In genomic region chr5:1155191-1156032, GRCh38 we compare ENCODE assay signal across 2 cellular contexts.
TF ChIP-seq lines count a peak whose summit lies in the region.

No MANE protein-coding gene starts in this region.

TF ChIP-seq in SK-N-SH, 30 proteins besides CTCF, POLR2A, EP300 and RAD21 (continued from another document):
- TF ChIP-seq, protein P1, sequence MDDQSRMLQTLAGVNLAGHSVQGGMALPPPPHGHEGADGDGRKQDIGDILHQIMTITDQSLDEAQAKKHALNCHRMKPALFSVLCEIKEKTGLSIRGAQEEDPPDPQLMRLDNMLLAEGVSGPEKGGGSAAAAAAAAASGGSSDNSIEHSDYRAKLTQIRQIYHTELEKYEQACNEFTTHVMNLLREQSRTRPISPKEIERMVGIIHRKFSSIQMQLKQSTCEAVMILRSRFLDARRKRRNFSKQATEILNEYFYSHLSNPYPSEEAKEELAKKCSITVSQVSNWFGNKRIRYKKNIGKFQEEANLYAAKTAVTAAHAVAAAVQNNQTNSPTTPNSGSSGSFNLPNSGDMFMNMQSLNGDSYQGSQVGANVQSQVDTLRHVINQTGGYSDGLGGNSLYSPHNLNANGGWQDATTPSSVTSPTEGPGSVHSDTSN (IDR thresholded peaks at IDR 0.05), result no peak
- TF ChIP-seq CHD2 (IDR thresholded peaks at IDR 0.05; ENCODE audit: low read length, partially characterized antibody), result no peak
- TF ChIP-seq RCOR1 (IDR thresholded peaks at IDR 0.05; ENCODE audit: low read length), result no peak
- no peak for TF ChIP-seq ELF1 (IDR thresholded peaks at IDR 0.05)
TF ChIP-seq in SK-N-SH: peak in this region for 0.

TF ChIP-seq in SK-N-SH treated with all-trans-retinoic acid at 6 μM for 48 hours, 23 proteins besides CTCF, POLR2A, EP300 and RAD21 (continued from another document):
- TF ChIP-seq, protein P2, sequence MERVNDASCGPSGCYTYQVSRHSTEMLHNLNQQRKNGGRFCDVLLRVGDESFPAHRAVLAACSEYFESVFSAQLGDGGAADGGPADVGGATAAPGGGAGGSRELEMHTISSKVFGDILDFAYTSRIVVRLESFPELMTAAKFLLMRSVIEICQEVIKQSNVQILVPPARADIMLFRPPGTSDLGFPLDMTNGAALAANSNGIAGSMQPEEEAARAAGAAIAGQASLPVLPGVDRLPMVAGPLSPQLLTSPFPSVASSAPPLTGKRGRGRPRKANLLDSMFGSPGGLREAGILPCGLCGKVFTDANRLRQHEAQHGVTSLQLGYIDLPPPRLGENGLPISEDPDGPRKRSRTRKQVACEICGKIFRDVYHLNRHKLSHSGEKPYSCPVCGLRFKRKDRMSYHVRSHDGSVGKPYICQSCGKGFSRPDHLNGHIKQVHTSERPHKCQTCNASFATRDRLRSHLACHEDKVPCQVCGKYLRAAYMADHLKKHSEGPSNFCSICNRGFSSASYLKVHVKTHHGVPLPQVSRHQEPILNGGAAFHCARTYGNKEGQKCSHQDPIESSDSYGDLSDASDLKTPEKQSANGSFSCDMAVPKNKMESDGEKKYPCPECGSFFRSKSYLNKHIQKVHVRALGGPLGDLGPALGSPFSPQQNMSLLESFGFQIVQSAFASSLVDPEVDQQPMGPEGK (CRISPR knock-in tag; IDR thresholded peaks at IDR 0.05; ENCODE audit: borderline replicate concordance), result no peak
- TF ChIP-seq CSRNP3 (CRISPR knock-in tag; IDR thresholded peaks at IDR 0.05) (no peak), BACH2 (CRISPR knock-in tag; IDR thresholded peaks at IDR 0.05; ENCODE audit: borderline replicate concordance) (no peak), ZNF70 (CRISPR knock-in tag; IDR thresholded peaks at IDR 0.05) (no peak), PPARA (CRISPR knock-in tag; IDR thresholded peaks at IDR 0.05; ENCODE audit: borderline replicate concordance) (no peak), TCF4 (CRISPR knock-in tag; IDR thresholded peaks at IDR 0.05; ENCODE audit: borderline replicate concordance) (no peak), GLIS3 (CRISPR knock-in tag; IDR thresholded peaks at IDR 0.05) (no peak), ZNF565 (CRISPR knock-in tag; conservative IDR thresholded peaks at IDR 0.05; ENCODE audit: low read depth) (no peak), ZFP3 (CRISPR knock-in tag; IDR thresholded peaks at IDR 0.05) (no peak), ZC3H10 (CRISPR knock-in tag; IDR thresholded peaks at IDR 0.05) (no peak)
- TF ChIP-seq, protein P3, sequence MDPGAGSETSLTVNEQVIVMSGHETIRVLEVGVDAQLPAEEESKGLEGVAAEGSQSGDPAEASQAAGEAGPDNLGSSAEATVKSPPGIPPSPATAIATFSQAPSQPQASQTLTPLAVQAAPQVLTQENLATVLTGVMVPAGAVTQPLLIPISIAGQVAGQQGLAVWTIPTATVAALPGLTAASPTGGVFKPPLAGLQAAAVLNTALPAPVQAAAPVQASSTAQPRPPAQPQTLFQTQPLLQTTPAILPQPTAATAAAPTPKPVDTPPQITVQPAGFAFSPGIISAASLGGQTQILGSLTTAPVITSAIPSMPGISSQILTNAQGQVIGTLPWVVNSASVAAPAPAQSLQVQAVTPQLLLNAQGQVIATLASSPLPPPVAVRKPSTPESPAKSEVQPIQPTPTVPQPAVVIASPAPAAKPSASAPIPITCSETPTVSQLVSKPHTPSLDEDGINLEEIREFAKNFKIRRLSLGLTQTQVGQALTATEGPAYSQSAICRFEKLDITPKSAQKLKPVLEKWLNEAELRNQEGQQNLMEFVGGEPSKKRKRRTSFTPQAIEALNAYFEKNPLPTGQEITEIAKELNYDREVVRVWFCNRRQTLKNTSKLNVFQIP (CRISPR knock-in tag; IDR thresholded peaks at IDR 0.05; ENCODE audit: borderline replicate concordance, low read depth), result no peak
- TF ChIP-seq, protein P4, sequence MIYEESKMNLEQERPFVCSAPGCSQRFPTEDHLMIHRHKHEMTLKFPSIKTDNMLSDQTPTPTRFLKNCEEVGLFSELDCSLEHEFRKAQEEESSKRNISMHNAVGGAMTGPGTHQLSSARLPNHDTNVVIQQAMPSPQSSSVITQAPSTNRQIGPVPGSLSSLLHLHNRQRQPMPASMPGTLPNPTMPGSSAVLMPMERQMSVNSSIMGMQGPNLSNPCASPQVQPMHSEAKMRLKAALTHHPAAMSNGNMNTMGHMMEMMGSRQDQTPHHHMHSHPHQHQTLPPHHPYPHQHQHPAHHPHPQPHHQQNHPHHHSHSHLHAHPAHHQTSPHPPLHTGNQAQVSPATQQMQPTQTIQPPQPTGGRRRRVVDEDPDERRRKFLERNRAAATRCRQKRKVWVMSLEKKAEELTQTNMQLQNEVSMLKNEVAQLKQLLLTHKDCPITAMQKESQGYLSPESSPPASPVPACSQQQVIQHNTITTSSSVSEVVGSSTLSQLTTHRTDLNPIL (CRISPR knock-in tag; IDR thresholded peaks at IDR 0.05; ENCODE audit: low read depth), result no peak
- TF ChIP-seq, protein P5, sequence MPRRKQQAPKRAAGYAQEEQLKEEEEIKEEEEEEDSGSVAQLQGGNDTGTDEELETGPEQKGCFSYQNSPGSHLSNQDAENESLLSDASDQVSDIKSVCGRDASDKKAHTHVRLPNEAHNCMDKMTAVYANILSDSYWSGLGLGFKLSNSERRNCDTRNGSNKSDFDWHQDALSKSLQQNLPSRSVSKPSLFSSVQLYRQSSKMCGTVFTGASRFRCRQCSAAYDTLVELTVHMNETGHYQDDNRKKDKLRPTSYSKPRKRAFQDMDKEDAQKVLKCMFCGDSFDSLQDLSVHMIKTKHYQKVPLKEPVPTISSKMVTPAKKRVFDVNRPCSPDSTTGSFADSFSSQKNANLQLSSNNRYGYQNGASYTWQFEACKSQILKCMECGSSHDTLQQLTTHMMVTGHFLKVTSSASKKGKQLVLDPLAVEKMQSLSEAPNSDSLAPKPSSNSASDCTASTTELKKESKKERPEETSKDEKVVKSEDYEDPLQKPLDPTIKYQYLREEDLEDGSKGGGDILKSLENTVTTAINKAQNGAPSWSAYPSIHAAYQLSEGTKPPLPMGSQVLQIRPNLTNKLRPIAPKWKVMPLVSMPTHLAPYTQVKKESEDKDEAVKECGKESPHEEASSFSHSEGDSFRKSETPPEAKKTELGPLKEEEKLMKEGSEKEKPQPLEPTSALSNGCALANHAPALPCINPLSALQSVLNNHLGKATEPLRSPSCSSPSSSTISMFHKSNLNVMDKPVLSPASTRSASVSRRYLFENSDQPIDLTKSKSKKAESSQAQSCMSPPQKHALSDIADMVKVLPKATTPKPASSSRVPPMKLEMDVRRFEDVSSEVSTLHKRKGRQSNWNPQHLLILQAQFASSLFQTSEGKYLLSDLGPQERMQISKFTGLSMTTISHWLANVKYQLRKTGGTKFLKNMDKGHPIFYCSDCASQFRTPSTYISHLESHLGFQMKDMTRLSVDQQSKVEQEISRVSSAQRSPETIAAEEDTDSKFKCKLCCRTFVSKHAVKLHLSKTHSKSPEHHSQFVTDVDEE (CRISPR knock-in tag; IDR thresholded peaks at IDR 0.05), result no peak
